19 cellular contexts compared by ENCODE assay signal in genomic region chr6:133787122-133787521, GRCh38.
"Had no signal": no experiment of that assay in that cellular context is flagged by ENCODE, and none has a peak within 500 bp of the region (broad histone marks: within the 10 kb centered on the region; RNA-seq: fewer than 3 reads in every experiment).

No MANE protein-coding gene starts in this region.

- H3K4me3 Mint-ChIP-seq: mesothelial cell of epicardium, naive B cell had no signal

- H3K4me3 ChIP-seq: coronary artery, dorsolateral prefrontal cortex, esophagus muscularis mucosa, gastroesophageal sphincter, heart left ventricle, hepatocyte, left lung, lower lobe of right lung, mucosa of descending colon had no signal

- ATAC-seq: foreskin keratinocyte, gastroesophageal sphincter, heart left ventricle, left cardiac atrium, left ventricle myocardium superior, mucosa of descending colon had no signal

- H3K27ac Mint-ChIP-seq: mesothelial cell of epicardium, naive B cell had no signal

- H3K36me3 ChIP-seq: esophagus muscularis mucosa, gastroesophageal sphincter, heart left ventricle, left lung, lower lobe of right lung had no signal

- DNase-seq: dermis blood vessel endothelial cell; dorsolateral prefrontal cortex; effector CD4-positive, alpha-beta T cell; effector memory CD4-positive, alpha-beta T cell; foreskin keratinocyte; heart left ventricle; hypothalamus; left cardiac atrium; left lung; left ventricle myocardium superior; lower lobe of right lung; mesenchymal stem cell; mucosa of descending colon; naive B cell had no signal

- H3K27me3 ChIP-seq: dorsolateral prefrontal cortex, esophagus muscularis mucosa, gastroesophageal sphincter, heart left ventricle, hepatocyte, left lung had no signal

- H3K4me1 Mint-ChIP-seq: naive B cell had no signal

- H3K36me3 Mint-ChIP-seq: mesothelial cell of epicardium, naive B cell had no signal
